ENCODE assay signal across 18 cellular contexts in the genomic region with DNA sequence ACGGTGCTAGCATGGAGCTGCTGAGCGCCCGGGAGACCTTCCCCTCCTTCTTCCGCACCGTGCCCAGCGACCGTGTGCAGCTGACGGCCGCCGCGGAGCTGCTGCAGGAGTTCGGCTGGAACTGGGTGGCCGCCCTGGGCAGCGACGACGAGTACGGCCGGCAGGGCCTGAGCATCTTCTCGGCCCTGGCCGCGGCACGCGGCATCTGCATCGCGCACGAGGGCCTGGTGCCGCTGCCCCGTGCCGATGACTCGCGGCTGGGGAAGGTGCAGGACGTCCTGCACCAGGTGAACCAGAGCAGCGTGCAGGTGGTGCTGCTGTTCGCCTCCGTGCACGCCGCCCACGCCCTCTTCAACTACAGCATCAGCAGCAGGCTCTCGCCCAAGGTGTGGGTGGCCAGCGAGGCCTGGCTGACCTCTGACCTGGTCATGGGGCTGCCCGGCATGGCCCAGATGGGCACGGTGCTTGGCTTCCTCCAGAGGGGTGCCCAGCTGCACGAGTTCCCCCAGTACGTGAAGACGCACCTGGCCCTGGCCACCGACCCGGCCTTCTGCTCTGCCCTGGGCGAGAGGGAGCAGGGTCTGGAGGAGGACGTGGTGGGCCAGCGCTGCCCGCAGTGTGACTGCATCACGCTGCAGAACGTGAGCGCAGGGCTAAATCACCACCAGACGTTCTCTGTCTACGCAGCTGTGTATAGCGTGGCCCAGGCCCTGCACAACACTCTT.
"Had no signal": no experiment of that assay in that cellular context is flagged by ENCODE, and none has a peak within 500 bp of the region (broad histone marks: within the 10 kb centered on the region; RNA-seq: fewer than 3 reads in every experiment).

No MANE protein-coding gene starts in this region.

- H3K36me3 Mint-ChIP-seq: mesothelial cell of epicardium had no signal

- H3K9me3 ChIP-seq: esophagus muscularis mucosa, left lung, ovary, upper lobe of right lung had no signal

- ATAC-seq: activated CD4-positive, alpha-beta T cell treated with anti-CD3 and anti-CD28 coated beads for 36 hours; activated CD8-positive, alpha-beta T cell treated with anti-CD3 and anti-CD28 coated beads for 36 hours; stimulated activated naive CD8-positive, alpha-beta T cell treated with anti-CD3 and anti-CD28 coated beads, Interleukin-15, Interleukin-2, amounts not matched to agents 100 U/mL and 50 U/mL, for 24 hours had no signal

- H3K27ac Mint-ChIP-seq: activated CD4-positive, alpha-beta T cell treated with anti-CD3 and anti-CD28 coated beads for 36 hours; activated CD8-positive, alpha-beta T cell treated with anti-CD3 and anti-CD28 coated beads for 36 hours; mesothelial cell of epicardium had no signal

- H3K9me3 Mint-ChIP-seq: activated CD8-positive, alpha-beta T cell treated with anti-CD3 and anti-CD28 coated beads for 36 hours; mesothelial cell of epicardium; neural crest cell had no signal

- H3K4me3 ChIP-seq: dorsolateral prefrontal cortex, esophagus muscularis mucosa, left lung, ovary, upper lobe of right lung had no signal

- H3K4me1 Mint-ChIP-seq: activated CD4-positive, alpha-beta T cell treated with anti-CD3 and anti-CD28 coated beads for 36 hours had no signal

- H3K36me3 ChIP-seq: ovary had no signal

- H3K4me3 Mint-ChIP-seq: activated CD4-positive, alpha-beta T cell treated with anti-CD3 and anti-CD28 coated beads for 36 hours; activated CD8-positive, alpha-beta T cell treated with anti-CD3 and anti-CD28 coated beads for 36 hours; mesothelial cell of epicardium had no signal

- H3K27ac ChIP-seq: esophagus muscularis mucosa, left lung, ovary, upper lobe of right lung, VCaP had no signal

- DNase-seq: activated CD4-positive, alpha-beta T cell treated with anti-CD3 and anti-CD28 coated beads for 36 hours; activated CD8-positive, alpha-beta memory T cell treated with anti-CD3 and anti-CD28 coated beads, Interleukin-2, amount 50 U/mL, for 48 hours; activated CD8-positive, alpha-beta T cell treated with anti-CD3 and anti-CD28 coated beads for 36 hours; activated naive CD4-positive, alpha-beta T cell; aorta; glutamatergic neuron; left lung; ovary; stimulated activated CD4-positive, alpha-beta T cell treated with anti-CD3 and anti-CD28 coated beads, Interleukin-2, amount 100 ng/mL, for 48 hours; stimulated activated CD8-positive, alpha-beta memory T cell treated with anti-CD3 and anti-CD28 coated beads, Interleukin-4, amount 100 ng/mL, for 48 hours; stimulated activated naive CD8-positive, alpha-beta T cell treated with anti-CD3 and anti-CD28 coated beads, Interleukin-15, Interleukin-2, amounts not matched to agents 100 U/mL and 50 U/mL, for 24 hours; T1000 had no signal

- H3K27me3 ChIP-seq: dorsolateral prefrontal cortex, esophagus muscularis mucosa, left lung, ovary, upper lobe of right lung had no signal

- H3K27me3 Mint-ChIP-seq: activated CD4-positive, alpha-beta T cell treated with anti-CD3 and anti-CD28 coated beads for 36 hours; activated CD8-positive, alpha-beta T cell treated with anti-CD3 and anti-CD28 coated beads for 36 hours had no signal
